Comparison of ENCODE assay signal across 1 cellular context in the genomic region with DNA sequence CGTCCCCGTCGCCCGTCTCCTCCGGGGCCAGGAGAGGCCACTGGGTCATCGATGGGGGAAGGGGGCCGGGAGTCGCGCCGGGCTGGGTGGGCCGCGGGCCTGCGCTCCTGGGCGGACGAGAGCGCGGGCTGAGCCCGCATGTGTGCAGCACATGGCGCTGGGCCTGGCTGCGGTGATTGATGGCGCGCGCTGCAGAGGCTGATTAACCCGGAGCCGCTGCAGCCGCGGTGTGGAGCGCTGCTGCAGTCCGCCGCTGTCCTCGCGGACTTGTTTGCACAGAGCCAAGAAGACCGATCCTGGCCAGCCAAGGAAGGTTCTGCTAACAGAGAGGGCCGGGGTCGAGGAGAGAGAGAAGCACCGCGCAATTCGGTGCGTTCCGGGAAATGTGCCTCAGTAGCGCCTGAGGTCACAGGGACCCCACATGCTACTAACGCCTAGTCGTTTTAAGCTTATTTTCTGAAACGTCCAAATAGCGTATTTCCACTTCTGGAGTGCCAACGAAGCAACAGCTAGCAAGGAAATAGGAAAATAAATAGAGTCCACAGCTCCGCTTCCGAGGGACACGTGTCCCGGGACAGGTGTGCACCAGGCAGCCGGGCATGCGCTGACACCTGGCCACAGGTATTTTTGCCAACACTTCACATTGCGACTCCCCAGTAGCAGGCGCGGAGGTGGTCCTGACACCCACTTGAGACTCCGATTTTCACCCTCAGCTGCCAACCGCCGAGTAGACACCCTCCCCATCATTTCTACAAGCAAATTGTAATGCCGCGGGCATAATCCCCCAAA.
TF ChIP-seq lines count a peak whose summit lies in the region.

No MANE protein-coding gene starts in this region.

TF ChIP-seq in K562, 482 proteins besides CTCF, POLR2A, EP300 and RAD21:
- no peak for TF ChIP-seq ZC3H4 (CRISPR knock-in tag; IDR thresholded peaks at IDR 0.05; ENCODE audit: borderline replicate concordance)
- TF ChIP-seq ZNF76 (CRISPR knock-in tag; IDR thresholded peaks at IDR 0.05; ENCODE audit: borderline replicate concordance) = no peak
- TF ChIP-seq, protein P1, sequence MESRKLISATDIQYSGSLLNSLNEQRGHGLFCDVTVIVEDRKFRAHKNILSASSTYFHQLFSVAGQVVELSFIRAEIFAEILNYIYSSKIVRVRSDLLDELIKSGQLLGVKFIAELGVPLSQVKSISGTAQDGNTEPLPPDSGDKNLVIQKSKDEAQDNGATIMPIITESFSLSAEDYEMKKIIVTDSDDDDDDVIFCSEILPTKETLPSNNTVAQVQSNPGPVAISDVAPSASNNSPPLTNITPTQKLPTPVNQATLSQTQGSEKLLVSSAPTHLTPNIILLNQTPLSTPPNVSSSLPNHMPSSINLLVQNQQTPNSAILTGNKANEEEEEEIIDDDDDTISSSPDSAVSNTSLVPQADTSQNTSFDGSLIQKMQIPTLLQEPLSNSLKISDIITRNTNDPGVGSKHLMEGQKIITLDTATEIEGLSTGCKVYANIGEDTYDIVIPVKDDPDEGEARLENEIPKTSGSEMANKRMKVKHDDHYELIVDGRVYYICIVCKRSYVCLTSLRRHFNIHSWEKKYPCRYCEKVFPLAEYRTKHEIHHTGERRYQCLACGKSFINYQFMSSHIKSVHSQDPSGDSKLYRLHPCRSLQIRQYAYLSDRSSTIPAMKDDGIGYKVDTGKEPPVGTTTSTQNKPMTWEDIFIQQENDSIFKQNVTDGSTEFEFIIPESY (CRISPR knock-in tag; IDR thresholded peaks at IDR 0.05) = peak; percentile 98
- peak; percentile 30; the same call in 1 of the 2 replicates for TF ChIP-seq POLR2G (IDR thresholded peaks at IDR 0.05; ENCODE audit: low read depth, low read length)
